In the genomic region with DNA sequence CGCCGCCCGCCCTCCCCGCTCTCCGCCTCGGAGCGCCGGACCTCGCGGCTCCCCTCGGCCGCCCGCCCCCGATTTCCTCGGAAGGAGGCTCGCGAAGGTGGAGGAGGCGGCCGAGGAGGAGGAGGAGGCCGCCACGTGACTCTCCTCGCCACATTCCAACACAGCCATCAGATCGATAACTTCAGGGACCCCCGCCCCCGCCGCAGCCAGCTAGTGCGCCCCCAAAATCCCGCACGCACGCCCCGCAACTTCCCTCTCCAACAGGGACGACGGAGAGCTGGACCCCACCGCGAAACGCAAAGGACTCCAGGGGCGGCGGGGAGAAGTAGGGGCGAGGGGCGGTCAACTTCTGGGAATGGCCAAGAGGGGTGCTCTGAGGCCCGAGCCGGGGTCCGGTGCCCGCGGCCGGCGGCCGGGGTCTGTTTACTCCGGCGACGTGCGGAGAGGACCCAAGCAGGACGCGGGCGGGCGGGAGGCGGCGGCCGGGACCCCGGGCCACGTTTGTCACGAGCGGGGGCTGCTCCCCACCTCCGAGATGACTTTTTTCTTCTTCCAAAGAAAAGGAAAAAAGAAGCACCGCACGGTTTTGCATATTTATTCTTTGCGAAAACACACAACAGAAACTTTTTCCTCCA, we compare ENCODE assay signal across 8 cellular contexts. TPM values are rescaled to one million over a fixed set of nuclear protein-coding genes. Genes with fewer than 3 reads are reported as not detected.
DNase-seq lines count a peak whose midpoint lies in the region; ATAC-seq lines count a peak whose summit lies in the region.

No MANE protein-coding gene starts in this region.

- peak overlapping the region; percentile 73 for H3K27ac ChIP-seq in skeletal muscle tissue (ENCODE audit: low read depth, low read length)

- H3K9me3 Mint-ChIP-seq in activated CD4-positive, alpha-beta T cell treated with anti-CD3 and anti-CD28 coated beads for 36 hours (ENCODE audit: low read depth) = no peaks in the 10 kb centered on the region

- H3K36me3 Mint-ChIP-seq in activated CD4-positive, alpha-beta T cell treated with anti-CD3 and anti-CD28 coated beads for 36 hours (ENCODE audit: low read depth) = no peaks in the 10 kb centered on the region

- peak overlapping the region; percentile 91 for H3K9ac ChIP-seq in adipocyte (ENCODE audit: low read length)
- H3K9ac ChIP-seq in skeletal muscle tissue (ENCODE audit: low read depth in 1 of 3, low read length in 3 of 3) = peak overlapping the region; percentile 75 to 84 (median 77)

- intact Hi-C loops in activated CD4-positive, alpha-beta T cell treated with anti-CD3 and anti-CD28 coated beads for 36 hours (cut with DNase I, micrococcal nuclease) = loop anchor here in 1 of 2 experiments (5.0 kb wide), 1 partner anchor 742 kb away; a partner anchor contains a TSS

- POLR2A ChIA-PET in activated CD4-positive, alpha-beta T cell treated with anti-CD3 and anti-CD28 coated beads for 36 hours (lab: Charles Lee) = no interaction called here

- H3K4me3 Mint-ChIP-seq in activated CD4-positive, alpha-beta T cell treated with anti-CD3 and anti-CD28 coated beads for 36 hours = peak overlapping the region; percentile 71

- peaks cover 10% of the 10 kb centered on the region for H3K4me1 Mint-ChIP-seq in activated CD4-positive, alpha-beta T cell treated with anti-CD3 and anti-CD28 coated beads for 36 hours

- no peak for ATAC-seq in activated CD4-positive, alpha-beta T cell treated with anti-CD3 and anti-CD28 coated beads for 36 hours
- no peak for ATAC-seq in GM19035 (IDR thresholded peaks at IDR 0.05; ENCODE audit: unreplicated experiment)

- H3K27ac Mint-ChIP-seq in activated CD4-positive, alpha-beta T cell treated with anti-CD3 and anti-CD28 coated beads for 36 hours = no peak overlapping the region

- peak; percentile 4 for DNase-seq in activated CD4-positive, alpha-beta T cell treated with anti-CD3 and anti-CD28 coated beads for 36 hours
- DNase-seq in activated CD4-positive, alpha-beta T cell treated with anti-CD3 and anti-CD28 coated beads for 4 hours = no peak
- peak; percentile 65 for DNase-seq in adipocyte (ENCODE audit: low read depth)
- DNase-seq in NCI-H526 treated with DMSO at 0.1 percent for 48 hours (lab: John Stamatoyannopoulos, UW) = no peak
- no peak for DNase-seq in NCI-H1694 treated with DMSO at 0.1 percent for 48 hours (lab: John Stamatoyannopoulos, UW)

- peak overlapping the region; percentile 96 for H3K4me3 ChIP-seq in adipocyte (ENCODE audit: low read length)
- peak overlapping the region; percentile 65 for H3K4me3 ChIP-seq in iPS-11a (ENCODE audit: low read depth, low read length)
- peak overlapping the region; percentile 82 to 89 (median 84) for H3K4me3 ChIP-seq in skeletal muscle tissue (ENCODE audit: low read length in 3 of 3)

- H3K4me1 ChIP-seq in adipocyte (ENCODE audit: control insufficient read depth, insufficient read depth, low read length) = peaks cover 18% of the 10 kb centered on the region
- H3K4me1 ChIP-seq in skeletal muscle tissue (ENCODE audit: control insufficient read depth in 3 of 3, insufficient read depth in 3 of 3, low read length in 3 of 3) = peaks cover 0 to 21% (median 12%) of the 10 kb centered on the region in 3 donors

- no peaks in the 10 kb centered on the region for H3K27me3 ChIP-seq in adipocyte (replicated peaks; ENCODE audit: control insufficient read depth, insufficient read depth, low read length)
- peaks cover 0 to 6% (median 5%) of the 10 kb centered on the region in 3 donors for H3K27me3 ChIP-seq in skeletal muscle tissue (ENCODE audit: control insufficient read depth in 3 of 3, insufficient read depth in 3 of 3, low read length in 3 of 3)

- no peaks in the 10 kb centered on the region for H3K36me3 ChIP-seq in adipocyte (ENCODE audit: control insufficient read depth, insufficient read depth, low read length, severe bottlenecking)
- H3K36me3 ChIP-seq in skeletal muscle tissue (ENCODE audit: control insufficient read depth in 3 of 3, insufficient read depth in 3 of 3, low read length in 3 of 3) = no peaks in the 10 kb centered on the region

- H3K9me3 ChIP-seq in adipocyte (ENCODE audit: control insufficient read depth, low read length) = no peaks in the 10 kb centered on the region
- no peaks in the 10 kb centered on the region for H3K9me3 ChIP-seq in skeletal muscle tissue (ENCODE audit: control insufficient read depth in 3 of 3, low read length in 3 of 3)

- CTCF ChIA-PET in activated CD4-positive, alpha-beta T cell treated with anti-CD3 and anti-CD28 coated beads for 36 hours (lab: Charles Lee) = no interaction called here

- H3K27me3 Mint-ChIP-seq in activated CD4-positive, alpha-beta T cell treated with anti-CD3 and anti-CD28 coated beads for 36 hours = peaks cover 54% of the 10 kb centered on the region

RNA-seq across cellular contexts. Expression of a gene that starts 1.9 kb away (rescaled TPM):
- not detected for total RNA-seq in activated CD4-positive, alpha-beta T cell treated with anti-CD3 and anti-CD28 coated beads for 36 hours
- 40.2 TPM for total RNA-seq in skeletal muscle tissue

Comparison
In these comparisons a context has a peak if more than half of its experiments do, and no peak if none do; other contexts are left out.
1. DNase-seq: peak in activated CD4-positive, alpha-beta T cell treated with anti-CD3 and anti-CD28 coated beads for 36 hours (single experiment) and adipocyte (single experiment); none in activated CD4-positive, alpha-beta T cell treated with anti-CD3 and anti-CD28 coated beads for 4 hours (0 of 2), NCI-H526 treated with DMSO at 0.1 percent for 48 hours (single experiment) and NCI-H1694 treated with DMSO at 0.1 percent for 48 hours (single experiment).
2. RNA of a gene that starts 1.9 kb away (total RNA-seq): 40.2 TPM in skeletal muscle tissue (single experiment); not detected in activated CD4-positive, alpha-beta T cell treated with anti-CD3 and anti-CD28 coated beads for 36 hours; every median in the first group is over 10 times any median in the second.
3. Peak in every context shown above with its lines, with median percentiles within 50 percentile points of each other: H3K4me3 ChIP-seq.